ENCODE assay signal across 8 cellular contexts in genomic region chr2:168889635-168890005, GRCh38. TPM values are rescaled to one million over a fixed set of nuclear protein-coding genes. Genes with fewer than 3 reads are reported as not detected.
A peak's percentile ranks its signal among the peaks of the same experiment; 100 is the strongest.
DNase-seq lines count a peak whose midpoint lies in the region; ATAC-seq and TF ChIP-seq lines count a peak whose summit lies in the region.

No MANE protein-coding gene starts in this region.

- H3K4me3 Mint-ChIP-seq in CD14-positive monocyte (peak overlapping the region; percentile 97 to 98), mesothelial cell of epicardium (peak overlapping the region; percentile 91)
- H3K4me3 Mint-ChIP-seq in activated naive CD8-positive, alpha-beta T cell treated with anti-CD3 and anti-CD28 coated beads, Interleukin-2, amount 10 ng/mL, durations not matched to agents 7 days and 5 days: peak overlapping the region; percentile 93

- H3K36me3 ChIP-seq in HAP-1 (replicated peaks): peaks cover 24% of the 10 kb centered on the region

- H3K27me3 ChIP-seq in HAP-1 (ENCODE audit: low read depth): no peaks in the 10 kb centered on the region

- POLR2A ChIA-PET in activated naive CD8-positive, alpha-beta T cell treated with anti-CD3 and anti-CD28 coated beads, Interleukin-2, amount 10 ng/mL, durations not matched to agents 7 days and 5 days (lab: Charles Lee): no interaction called here

- H3K27ac Mint-ChIP-seq in CD14-positive monocyte (peak overlapping the region in 1 of 7 donors; percentile 7), mesothelial cell of epicardium (no peak overlapping the region)
- peak overlapping the region; percentile 95 for H3K27ac Mint-ChIP-seq in activated naive CD8-positive, alpha-beta T cell treated with anti-CD3 and anti-CD28 coated beads, Interleukin-2, amount 10 ng/mL, durations not matched to agents 7 days and 5 days

- H3K9me3 Mint-ChIP-seq in CD14-positive monocyte (no peaks in the 10 kb centered on the region), mesothelial cell of epicardium (no peaks in the 10 kb centered on the region)
- no peaks in the 10 kb centered on the region for H3K9me3 Mint-ChIP-seq in activated naive CD8-positive, alpha-beta T cell treated with anti-CD3 and anti-CD28 coated beads, Interleukin-2, amount 10 ng/mL, durations not matched to agents 7 days and 5 days

- H3K27me3 Mint-ChIP-seq in CD14-positive monocyte (ENCODE audit: low read depth in 3 of 3) (peaks cover 3 to 8% (median 6%) of the 10 kb centered on the region in 3 donors), mesothelial cell of epicardium (ENCODE audit: low read depth) (peaks cover 10% of the 10 kb centered on the region)
- peaks cover 28% of the 10 kb centered on the region for H3K27me3 Mint-ChIP-seq in activated naive CD8-positive, alpha-beta T cell treated with anti-CD3 and anti-CD28 coated beads, Interleukin-2, amount 10 ng/mL, durations not matched to agents 7 days and 5 days

- H3K36me3 Mint-ChIP-seq in CD14-positive monocyte (peaks cover 17 to 29% of the 10 kb centered on the region in 2 donors), mesothelial cell of epicardium (peaks cover 9% of the 10 kb centered on the region)
- peaks cover 27% of the 10 kb centered on the region for H3K36me3 Mint-ChIP-seq in activated naive CD8-positive, alpha-beta T cell treated with anti-CD3 and anti-CD28 coated beads, Interleukin-2, amount 10 ng/mL, durations not matched to agents 7 days and 5 days

- H3K4me1 ChIP-seq in HAP-1: peaks cover 8% of the 10 kb centered on the region; the same call in 1 of the 2 replicates

- intact Hi-C loops in CD14-positive monocyte (cut with micrococcal nuclease): no loop called here

- ATAC-seq in activated naive CD8-positive, alpha-beta T cell treated with anti-CD3 and anti-CD28 coated beads, Interleukin-2, amount 10 ng/mL, durations not matched to agents 7 days and 5 days (ENCODE audit: low read depth): no peak
- ATAC-seq in HG02763 (IDR thresholded peaks at IDR 0.05; ENCODE audit: unreplicated experiment): no peak

- H3K4me1 Mint-ChIP-seq in CD14-positive monocyte (peaks cover 15% of the 10 kb centered on the region), mesothelial cell of epicardium (peaks cover 17% of the 10 kb centered on the region)
- H3K4me1 Mint-ChIP-seq in activated naive CD8-positive, alpha-beta T cell treated with anti-CD3 and anti-CD28 coated beads, Interleukin-2, amount 10 ng/mL, durations not matched to agents 7 days and 5 days: peaks cover 17% of the 10 kb centered on the region

- in situ Hi-C loops in HAP-1 (cut with MboI; ENCODE audit: low sequenced_read_pairs): no loop called here

- no peaks in the 10 kb centered on the region for H3K9me3 ChIP-seq in HAP-1

- DNase-seq in CD14-positive monocyte (ENCODE audit: low spot score) (no peak), HAP-1 (ENCODE audit: low spot score in 2 of 2) (no peak), mesothelial cell of epicardium (ENCODE audit: low spot score in 2 of 2, unreplicated experiment in 2 of 2) (no peak), AG08395 (ENCODE audit: low spot score) (no peak), cerebellar nuclear complex (lab: John Stamatoyannopoulos, UW) (no peak), NCI-H774 (lab: John Stamatoyannopoulos, UW) (no peak)
- no peak for DNase-seq in activated naive CD8-positive, alpha-beta T cell treated with anti-CD3 and anti-CD28 coated beads, Interleukin-2, amount 10 ng/mL, durations not matched to agents 7 days and 5 days

- no peak for TF ChIP-seq CTCF in CD14-positive monocyte (IDR thresholded peaks at IDR 0.05)
- no peak for TF ChIP-seq CTCF in mesothelial cell of epicardium (IDR thresholded peaks at IDR 0.05; ENCODE audit: unreplicated experiment)

- H3K4me3 ChIP-seq in HAP-1: peak overlapping the region; percentile 66

RNA-seq across cellular contexts. Expression of gene SPC25, which starts 0.6 kb away (rescaled TPM):
- polyA plus RNA-seq in CD14-positive monocyte: not detected
- total RNA-seq in activated naive CD8-positive, alpha-beta T cell treated with anti-CD3 and anti-CD28 coated beads, Interleukin-2, amount 10 ng/mL, durations not matched to agents 7 days and 5 days: 10 to 100 TPM; 35.6 to 40.0 TPM
- 9.1 to 10.3 TPM (median 10.1 TPM) in 3 replicates for total RNA-seq in mesothelial cell of epicardium

RNA-seq across cellular contexts. Expression of gene G6PC2, which starts 11.5 kb away (rescaled TPM):
- not detected for polyA plus RNA-seq in CD14-positive monocyte
- total RNA-seq in activated naive CD8-positive, alpha-beta T cell treated with anti-CD3 and anti-CD28 coated beads, Interleukin-2, amount 10 ng/mL, durations not matched to agents 7 days and 5 days: not detected
- total RNA-seq in mesothelial cell of epicardium: not detected in 3 replicates
